19 cellular contexts compared by ENCODE assay signal in genomic region chr12:123840765-123841425, GRCh38.
"Had no signal": no experiment of that assay in that cellular context is flagged by ENCODE, and none has a peak within 500 bp of the region (broad histone marks: within the 10 kb centered on the region; RNA-seq: fewer than 3 reads in every experiment).

No MANE protein-coding gene starts in this region.

- H3K27me3 ChIP-seq: right atrium auricular region, spleen had no signal

- H3K36me3 ChIP-seq: esophagus muscularis mucosa, heart right ventricle, left ventricle myocardium inferior, right atrium auricular region, spleen, tibial nerve had no signal

- H2AFZ ChIP-seq: parathyroid adenoma had no signal

- DNase-seq: activated CD4-positive, alpha-beta memory T cell treated with anti-CD3 and anti-CD28 coated beads for 36 hours; activated CD4-positive, alpha-beta T cell treated with anti-CD3 and anti-CD28 coated beads, Interleukin-2, amount 10 ng/mL, durations not matched to agents 24 days and 14 days; activated CD4-positive, CD25-positive, alpha-beta regulatory T cell treated with anti-CD3 and anti-CD28 coated beads, Interleukin-2, amount 50 U/mL, for 72 hours; activated naive CD8-positive, alpha-beta T cell treated with anti-CD3 and anti-CD28 coated beads, Interleukin-2, amount 50 U/mL, for 24 hours; activated T-cell treated with anti-CD3 and anti-CD28 coated beads, Interleukin-2, amount 50 U/mL, for 48 hours; foreskin melanocyte; heart right ventricle; kidney glomerular epithelial cell; left ventricle myocardium inferior; naive B cell; nephron progenitor cell; spleen; stimulated activated naive CD4-positive, alpha-beta T cell treated with Interleukin-2 at 50 U/mL for 16 hours; T-helper 17 cell had no signal

- H3K9me3 ChIP-seq: esophagus muscularis mucosa, heart right ventricle, left ventricle myocardium inferior, right atrium auricular region, spleen, tibial nerve had no signal

- H3K4me3 ChIP-seq: esophagus muscularis mucosa, heart right ventricle, left ventricle myocardium inferior, right atrium auricular region, spleen, tibial nerve had no signal

- H3K4me1 ChIP-seq: esophagus muscularis mucosa, heart right ventricle, left ventricle myocardium inferior, parathyroid adenoma, right atrium auricular region, spleen, tibial nerve had no signal

- H3K27ac ChIP-seq: esophagus muscularis mucosa, heart right ventricle, left ventricle myocardium inferior, parathyroid adenoma, right atrium auricular region, spleen, tibial nerve had no signal

- H3K79me2 ChIP-seq: parathyroid adenoma had no signal

- FAIRE-seq: bronchial epithelial cell had no signal

- H3K9ac ChIP-seq: parathyroid adenoma had no signal

- ATAC-seq: heart right ventricle, T-helper 17 cell had no signal
